In genomic region chr18:1527805-1528204, GRCh38 we compare ENCODE assay signal across 2 cellular contexts.
TF ChIP-seq lines count a peak whose summit lies in the region.

No MANE protein-coding gene starts in this region.

TF ChIP-seq in GM23338, 12 proteins besides CTCF, POLR2A, EP300 and RAD21:
- TF ChIP-seq JUNB (IDR thresholded peaks at IDR 0.05; ENCODE audit: unreplicated experiment): no peak
- TF ChIP-seq EZH2phosphoT487 (IDR thresholded peaks at IDR 0.05; ENCODE audit: unreplicated experiment): no peak
- TF ChIP-seq STAT1 (IDR thresholded peaks at IDR 0.05; ENCODE audit: unreplicated experiment): no peak
- no peak for TF ChIP-seq ZNF462 (CRISPR knock-in tag; IDR thresholded peaks at IDR 0.05)
- TF ChIP-seq EZH2 (IDR thresholded peaks at IDR 0.05; ENCODE audit: low read depth, unreplicated experiment): no peak
- no peak for TF ChIP-seq ZNF114 (CRISPR knock-in tag; IDR thresholded peaks at IDR 0.05)
- no peak for TF ChIP-seq CREB1 (CRISPR knock-in tag; IDR thresholded peaks at IDR 0.05; ENCODE audit: low read depth)
- TF ChIP-seq ETS1 (IDR thresholded peaks at IDR 0.05): no peak
- TF ChIP-seq REST (IDR thresholded peaks at IDR 0.05; ENCODE audit: unreplicated experiment): no peak
- TF ChIP-seq POLR2AphosphoS5 (IDR thresholded peaks at IDR 0.05; ENCODE audit: low read depth): no peak
- no peak for TF ChIP-seq NANOG (IDR thresholded peaks at IDR 0.05; ENCODE audit: borderline replicate concordance)
- no peak for TF ChIP-seq ZNF331 (CRISPR knock-in tag; IDR thresholded peaks at IDR 0.05; ENCODE audit: low read depth)

TF ChIP-seq in H1, 55 proteins besides CTCF, POLR2A, EP300 and RAD21:
- TF ChIP-seq SP4 (IDR thresholded peaks at IDR 0.05; ENCODE audit: low read length) (no peak), SIRT6 (IDR thresholded peaks at IDR 0.05; ENCODE audit: low read length) (no peak), JUND (IDR thresholded peaks at IDR 0.05; ENCODE audit: low read length) (no peak), POU5F1 (IDR thresholded peaks at IDR 0.05; ENCODE audit: low read depth, low read length) (no peak), KDM4A (IDR thresholded peaks at IDR 0.05; ENCODE audit: low read depth, low read length, severe bottlenecking) (no peak), CREB1 (IDR thresholded peaks at IDR 0.05) (no peak), TAF1 (IDR thresholded peaks at IDR 0.05; ENCODE audit: low read depth, low read length) (no peak), ATF2 (IDR thresholded peaks at IDR 0.05; ENCODE audit: low read length) (no peak), HDAC6 (IDR thresholded peaks at IDR 0.05; ENCODE audit: low read depth, low read length) (no peak), YY1 (IDR thresholded peaks at IDR 0.05; ENCODE audit: low read depth, low read length) (no peak), CBX8 (IDR thresholded peaks at IDR 0.05; ENCODE audit: borderline replicate concordance, low read depth, low read length) (no peak), POLR2AphosphoS5 (IDR thresholded peaks at IDR 0.05; ENCODE audit: low read depth, low read length) (no peak), TBP (IDR thresholded peaks at IDR 0.05; ENCODE audit: low read depth, low read length) (no peak), SRF (IDR thresholded peaks at IDR 0.05; ENCODE audit: low read depth, low read length) (no peak), GABPA (IDR thresholded peaks at IDR 0.05; ENCODE audit: borderline replicate concordance, insufficient read depth, low read length) (no peak), RFX5 (IDR thresholded peaks at IDR 0.05; ENCODE audit: borderline replicate concordance, low read depth, low read length) (no peak), KDM1A (IDR thresholded peaks at IDR 0.05; ENCODE audit: borderline replicate concordance, low read length) (no peak), TAF7 (optimal IDR thresholded peaks at IDR 0.05; ENCODE audit: borderline replicate concordance, low read depth, low read length) (no peak), CTBP2 (IDR thresholded peaks at IDR 0.05; ENCODE audit: borderline replicate concordance, insufficient read depth, insufficient read length, low read length) (no peak), EGR1 (IDR thresholded peaks at IDR 0.05; ENCODE audit: borderline replicate concordance, low read depth, low read length) (no peak)
